Comparison of ENCODE assay signal across 1 cellular context in the genomic region with DNA sequence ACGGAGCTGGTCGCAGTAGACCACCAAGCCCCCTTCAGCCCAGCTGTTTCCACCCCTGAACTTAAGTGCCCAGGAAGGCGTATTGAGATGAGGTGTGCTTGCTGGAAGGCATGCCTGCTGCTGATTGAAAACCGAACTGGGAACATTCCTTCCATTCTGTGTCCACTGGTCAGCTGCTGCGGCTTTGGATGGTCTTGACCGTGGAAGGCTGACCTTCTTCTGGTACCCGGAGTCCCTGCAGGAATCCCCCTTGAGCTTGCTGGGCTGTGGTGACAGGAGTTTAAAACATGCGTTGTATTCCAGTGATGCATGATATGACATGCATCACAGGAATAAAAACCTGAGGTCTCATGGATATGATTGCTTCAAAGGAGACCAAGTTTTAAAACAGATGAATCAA.
TF ChIP-seq lines count a peak whose summit lies in the region.

No MANE protein-coding gene starts in this region.

TF ChIP-seq in IMR-90, 13 proteins besides CTCF, POLR2A, EP300 and RAD21:
- TF ChIP-seq RCOR1 (IDR thresholded peaks at IDR 0.05; ENCODE audit: insufficient replicate concordance, low read length) (no peak), FOS (IDR thresholded peaks at IDR 0.05; ENCODE audit: low read depth, low read length) (no peak), CHD1 (IDR thresholded peaks at IDR 0.05; ENCODE audit: low read depth, low read length) (no peak), CEBPB (IDR thresholded peaks at IDR 0.05; ENCODE audit: low read depth, low read length) (no peak), MXI1 (IDR thresholded peaks at IDR 0.05; ENCODE audit: borderline replicate concordance, low read depth, low read length) (no peak), RFX5 (IDR thresholded peaks at IDR 0.05; ENCODE audit: low read depth, low read length) (no peak), BHLHE40 (IDR thresholded peaks at IDR 0.05; ENCODE audit: low read depth, low read length) (no peak), ELK1 (IDR thresholded peaks at IDR 0.05; ENCODE audit: borderline replicate concordance, low read depth, low read length) (no peak), NFE2L2 (IDR thresholded peaks at IDR 0.05; ENCODE audit: low read depth, low read length) (no peak), MAZ (IDR thresholded peaks at IDR 0.05; ENCODE audit: borderline replicate concordance, low read depth, low read length) (no peak), SMC3 (IDR thresholded peaks at IDR 0.05; ENCODE audit: low read depth, low read length) (no peak), MAFK (IDR thresholded peaks at IDR 0.05; ENCODE audit: low read depth, low read length) (no peak)
- TF ChIP-seq, protein P1, sequence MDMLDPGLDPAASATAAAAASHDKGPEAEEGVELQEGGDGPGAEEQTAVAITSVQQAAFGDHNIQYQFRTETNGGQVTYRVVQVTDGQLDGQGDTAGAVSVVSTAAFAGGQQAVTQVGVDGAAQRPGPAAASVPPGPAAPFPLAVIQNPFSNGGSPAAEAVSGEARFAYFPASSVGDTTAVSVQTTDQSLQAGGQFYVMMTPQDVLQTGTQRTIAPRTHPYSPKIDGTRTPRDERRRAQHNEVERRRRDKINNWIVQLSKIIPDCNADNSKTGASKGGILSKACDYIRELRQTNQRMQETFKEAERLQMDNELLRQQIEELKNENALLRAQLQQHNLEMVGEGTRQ (IDR thresholded peaks at IDR 0.05; ENCODE audit: low read depth, low read length) = no peak
TF ChIP-seq in IMR-90: peak in this region for 0.
